In the genomic region with DNA sequence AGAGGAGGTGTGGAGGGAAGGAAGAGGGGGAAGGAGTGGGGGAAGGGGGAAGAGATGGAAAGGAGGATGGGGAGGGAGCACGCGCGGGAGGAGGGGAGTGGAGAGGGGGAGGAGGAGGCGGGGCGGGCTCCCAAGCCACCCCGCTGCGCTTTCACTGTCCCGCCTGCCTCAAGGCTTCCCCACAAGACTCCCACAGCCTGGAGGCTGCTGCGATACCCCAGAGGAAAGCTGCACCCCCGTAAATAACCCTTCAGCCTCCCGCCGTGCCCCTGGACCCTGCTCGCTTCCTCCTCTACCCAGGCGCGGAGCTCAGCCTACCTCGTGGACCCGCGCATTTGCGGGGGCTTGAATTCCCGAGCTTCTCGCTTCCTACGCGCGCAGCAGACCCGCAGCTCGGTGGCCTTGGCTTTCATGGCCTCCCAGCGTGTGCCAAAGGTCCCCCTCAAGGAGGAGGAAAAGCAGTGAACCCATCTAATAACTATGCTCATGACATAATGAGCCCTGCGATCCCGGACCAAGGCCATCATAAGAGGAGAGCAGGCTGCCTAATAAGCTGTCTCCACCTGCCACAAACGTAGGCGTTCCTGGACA, we compare ENCODE assay signal across 8 cellular contexts. TPM values are rescaled to one million over a fixed set of nuclear protein-coding genes. Genes with fewer than 3 reads are reported as not detected.
DNase-seq lines count a peak whose midpoint lies in the region; ATAC-seq and TF ChIP-seq lines count a peak whose summit lies in the region.

A gene (minus strand): TSS at position 547 of the 591 bp plus-strand sequence. CDS start 23 bp downstream, at position 524.

- H3K36me3 Mint-ChIP-seq in activated T-helper 2 cell treated with anti-CD3 and anti-CD28 coated beads, Interferon-gamma antibody, Interleukin-2, Interleukin-4, amounts not matched to agents 10 μg/mL and 5 μg/mL and 100 μg/mL, durations not matched to agents 14 hours and 24 hours and 36 hours (ENCODE audit: low read depth): no peaks in the 10 kb centered on the region

- peak within 1 kb of the TSS; percentile 23 for H3K4me2 ChIP-seq in neural cell (ENCODE audit: low read length)

- DNase-seq in DMS53 treated with DMSO at 0.1 percent for 48 hours (lab: John Stamatoyannopoulos, UW; ENCODE audit: unreplicated experiment) (peak; percentile 33), foreskin melanocyte (peak; percentile 47), COR-L47 (lab: John Stamatoyannopoulos, UW) (no peak), DMS79 (lab: John Stamatoyannopoulos, UW) (no peak)
- DNase-seq in activated T-helper 2 cell treated with anti-CD3 and anti-CD28 coated beads, Interferon-gamma antibody, Interleukin-2, Interleukin-4, amounts not matched to agents 10 μg/mL and 5 μg/mL and 100 μg/mL, durations not matched to agents 14 hours and 24 hours and 36 hours (ENCODE audit: low spot score): no peak

- TF ChIP-seq RAD21 in neural cell (conservative IDR thresholded peaks at IDR 0.05): peak; percentile 30

- peak within 1 kb of the TSS; percentile 75 for H2AFZ ChIP-seq in neural cell (ENCODE audit: low read depth, low read length)

- H3K9me3 Mint-ChIP-seq in activated T-helper 2 cell treated with anti-CD3 and anti-CD28 coated beads, Interferon-gamma antibody, Interleukin-2, Interleukin-4, amounts not matched to agents 10 μg/mL and 5 μg/mL and 100 μg/mL, durations not matched to agents 14 hours and 24 hours and 36 hours: no peaks in the 10 kb centered on the region

- H3K9me2 ChIP-seq in neural cell (ENCODE audit: insufficient read depth, low read length): no peaks in the 10 kb centered on the region

- no peaks in the 10 kb centered on the region for H3K36me3 ChIP-seq in neural cell (ENCODE audit: insufficient read depth, low read length)

- no peaks in the 10 kb centered on the region for H3K9me3 ChIP-seq in neural cell (ENCODE audit: low read length)

- peaks cover 23% of the 10 kb centered on the region for H3K4me1 Mint-ChIP-seq in activated T-helper 2 cell treated with anti-CD3 and anti-CD28 coated beads, Interferon-gamma antibody, Interleukin-2, Interleukin-4, amounts not matched to agents 10 μg/mL and 5 μg/mL and 100 μg/mL, durations not matched to agents 14 hours and 24 hours and 36 hours (ENCODE audit: low read depth)

- no peak for TF ChIP-seq CTCF in neural cell (IDR thresholded peaks at IDR 0.05; ENCODE audit: poor library complexity, severe bottlenecking)

- H3K27me3 Mint-ChIP-seq in activated T-helper 2 cell treated with anti-CD3 and anti-CD28 coated beads, Interferon-gamma antibody, Interleukin-2, Interleukin-4, amounts not matched to agents 10 μg/mL and 5 μg/mL and 100 μg/mL, durations not matched to agents 14 hours and 24 hours and 36 hours (ENCODE audit: low read depth): peaks cover 8% of the 10 kb centered on the region

- H3K27ac ChIP-seq in neural cell (ENCODE audit: low read length): peak within 1 kb of the TSS; percentile 61

- peak; percentile 46 for ATAC-seq in HG03432 (IDR thresholded peaks at IDR 0.05; ENCODE audit: unreplicated experiment)
- no peak for ATAC-seq in HG03457 (IDR thresholded peaks at IDR 0.05; ENCODE audit: unreplicated experiment)

- H3K27me3 ChIP-seq in neural cell (ENCODE audit: insufficient read depth, low read depth, low read length): no peaks in the 10 kb centered on the region

- H3K4me3 ChIP-seq in neural cell (ENCODE audit: low read length): peak within 1 kb of the TSS; percentile 78

- H3F3A ChIP-seq in neural cell (ENCODE audit: insufficient read depth, low read length, poor library complexity, severe bottlenecking): no peaks in the 10 kb centered on the region

- no peaks in the 10 kb centered on the region for H4K20me1 ChIP-seq in neural cell (ENCODE audit: insufficient read depth)

- no peak within 1 kb of the TSS for H3K27ac Mint-ChIP-seq in activated T-helper 2 cell treated with anti-CD3 and anti-CD28 coated beads, Interferon-gamma antibody, Interleukin-2, Interleukin-4, amounts not matched to agents 10 μg/mL and 5 μg/mL and 100 μg/mL, durations not matched to agents 14 hours and 24 hours and 36 hours

- peak; percentile 25 for TF ChIP-seq EP300 in neural cell (conservative IDR thresholded peaks at IDR 0.05; ENCODE audit: poor library complexity, severe bottlenecking)

- peak within 1 kb of the TSS; percentile 79 for H3K4me3 Mint-ChIP-seq in activated T-helper 2 cell treated with anti-CD3 and anti-CD28 coated beads, Interferon-gamma antibody, Interleukin-2, Interleukin-4, amounts not matched to agents 10 μg/mL and 5 μg/mL and 100 μg/mL, durations not matched to agents 14 hours and 24 hours and 36 hours (ENCODE audit: low read depth)

- H3K9ac ChIP-seq in neural cell (ENCODE audit: low read length): peak within 1 kb of the TSS; percentile 71

- intact Hi-C loops in activated T-helper 2 cell treated with anti-CD3 and anti-CD28 coated beads, Interferon-gamma antibody, Interleukin-2, Interleukin-4, amounts not matched to agents 10 μg/mL and 5 μg/mL and 100 μg/mL, durations not matched to agents 14 hours and 24 hours and 36 hours (cut with micrococcal nuclease): no loop called here

- H3K79me2 ChIP-seq in neural cell (replicated peaks; ENCODE audit: insufficient read depth, low read length): no peaks in the 10 kb centered on the region

TF ChIP-seq in neural cell, 6 proteins besides CTCF, POLR2A, EP300 and RAD21:
- TF ChIP-seq MXI1 (conservative IDR thresholded peaks at IDR 0.05; ENCODE audit: poor library complexity, severe bottlenecking): peak; percentile 42
- no peak for TF ChIP-seq TAF1 (IDR thresholded peaks at IDR 0.05; ENCODE audit: low read depth)
- no peak for TF ChIP-seq SMC3 (conservative IDR thresholded peaks at IDR 0.05; ENCODE audit: poor library complexity)
- TF ChIP-seq, protein P1, sequence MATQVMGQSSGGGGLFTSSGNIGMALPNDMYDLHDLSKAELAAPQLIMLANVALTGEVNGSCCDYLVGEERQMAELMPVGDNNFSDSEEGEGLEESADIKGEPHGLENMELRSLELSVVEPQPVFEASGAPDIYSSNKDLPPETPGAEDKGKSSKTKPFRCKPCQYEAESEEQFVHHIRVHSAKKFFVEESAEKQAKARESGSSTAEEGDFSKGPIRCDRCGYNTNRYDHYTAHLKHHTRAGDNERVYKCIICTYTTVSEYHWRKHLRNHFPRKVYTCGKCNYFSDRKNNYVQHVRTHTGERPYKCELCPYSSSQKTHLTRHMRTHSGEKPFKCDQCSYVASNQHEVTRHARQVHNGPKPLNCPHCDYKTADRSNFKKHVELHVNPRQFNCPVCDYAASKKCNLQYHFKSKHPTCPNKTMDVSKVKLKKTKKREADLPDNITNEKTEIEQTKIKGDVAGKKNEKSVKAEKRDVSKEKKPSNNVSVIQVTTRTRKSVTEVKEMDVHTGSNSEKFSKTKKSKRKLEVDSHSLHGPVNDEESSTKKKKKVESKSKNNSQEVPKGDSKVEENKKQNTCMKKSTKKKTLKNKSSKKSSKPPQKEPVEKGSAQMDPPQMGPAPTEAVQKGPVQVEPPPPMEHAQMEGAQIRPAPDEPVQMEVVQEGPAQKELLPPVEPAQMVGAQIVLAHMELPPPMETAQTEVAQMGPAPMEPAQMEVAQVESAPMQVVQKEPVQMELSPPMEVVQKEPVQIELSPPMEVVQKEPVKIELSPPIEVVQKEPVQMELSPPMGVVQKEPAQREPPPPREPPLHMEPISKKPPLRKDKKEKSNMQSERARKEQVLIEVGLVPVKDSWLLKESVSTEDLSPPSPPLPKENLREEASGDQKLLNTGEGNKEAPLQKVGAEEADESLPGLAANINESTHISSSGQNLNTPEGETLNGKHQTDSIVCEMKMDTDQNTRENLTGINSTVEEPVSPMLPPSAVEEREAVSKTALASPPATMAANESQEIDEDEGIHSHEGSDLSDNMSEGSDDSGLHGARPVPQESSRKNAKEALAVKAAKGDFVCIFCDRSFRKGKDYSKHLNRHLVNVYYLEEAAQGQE (IDR thresholded peaks at IDR 0.05; ENCODE audit: borderline replicate concordance): peak; percentile 63
- TF ChIP-seq EZH2 (IDR thresholded peaks at IDR 0.05; ENCODE audit: borderline replicate concordance, insufficient read depth, low read length, poor library complexity, severe bottlenecking): no peak
- peak; percentile 25 for TF ChIP-seq POLR2AphosphoS5 (IDR thresholded peaks at IDR 0.05)
TF ChIP-seq in neural cell: peak in this region for 3.

RNA-seq across cellular contexts. Expression of the gene that starts here (rescaled TPM):
- not detected in 2 replicates for total RNA-seq in activated T-helper 2 cell treated with anti-CD3 and anti-CD28 coated beads, Interferon-gamma antibody, Interleukin-2, Interleukin-4, amounts not matched to agents 10 μg/mL and 5 μg/mL and 100 μg/mL, durations not matched to agents 14 hours and 24 hours and 36 hours
- 0.48 and 3.8 TPM in 2 replicates for polyA plus RNA-seq in neural cell
- 0.97 and 1.5 TPM in 2 replicates for polyA minus RNA-seq in neural cell

Comparison
In these comparisons a context has a peak if more than half of its experiments do, and no peak if none do; other contexts are left out.
1. DNase-seq: peak in DMS53 treated with DMSO at 0.1 percent for 48 hours (single experiment) and foreskin melanocyte (single experiment); none in activated T-helper 2 cell treated with anti-CD3 and anti-CD28 coated beads, Interferon-gamma antibody, Interleukin-2, Interleukin-4, amounts not matched to agents 10 μg/mL and 5 μg/mL and 100 μg/mL, durations not matched to agents 14 hours and 24 hours and 36 hours (single experiment), COR-L47 (single experiment) and DMS79 (single experiment).